12 cellular contexts compared by ENCODE assay signal in the genomic region with DNA sequence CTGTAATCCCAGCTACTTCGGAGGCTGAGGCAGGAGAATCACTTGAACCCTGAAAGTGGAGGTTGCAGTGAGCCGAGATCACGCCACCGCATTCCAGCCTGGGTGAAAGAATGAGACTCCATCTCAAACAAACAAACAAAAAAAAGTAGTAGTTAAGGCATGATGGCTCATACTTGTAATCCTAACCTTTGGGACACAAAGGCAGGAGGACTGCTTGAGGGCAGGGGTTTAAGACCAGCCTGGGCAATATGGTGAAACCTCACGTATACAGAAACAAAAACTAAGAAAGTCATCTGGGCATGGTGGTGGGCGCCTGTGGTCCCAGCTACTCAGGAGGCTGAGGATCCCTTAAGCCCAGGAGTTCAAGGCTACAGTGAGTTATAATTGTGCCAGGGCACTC. TPM values are rescaled to one million over a fixed set of nuclear protein-coding genes. Genes with fewer than 3 reads are reported as not detected.
DNase-seq lines count a peak whose midpoint lies in the region; ATAC-seq and TF ChIP-seq lines count a peak whose summit lies in the region.
"Had no signal": no experiment of that assay in that cellular context is flagged by ENCODE, and none has a peak within 500 bp of the region (broad histone marks: within the 10 kb centered on the region; RNA-seq: fewer than 3 reads in every experiment).

No MANE protein-coding gene starts in this region.

- TF ChIP-seq CTCF in DND-41 (IDR thresholded peaks at IDR 0.05; ENCODE audit: borderline replicate concordance, extremely low read depth, low read length, poor library complexity, severe bottlenecking) (no peak), coronary artery (IDR thresholded peaks at IDR 0.05) (no peak)

- H3K9ac ChIP-seq in DND-41 (ENCODE audit: low read depth, low read length) (peak overlapping the region; percentile 94), Karpas-422 (ENCODE audit: low read length) (peak overlapping the region; percentile 96)

- H3K9me3 ChIP-seq in DND-41 (ENCODE audit: insufficient read depth, low read length, severe bottlenecking) (no peaks in the 10 kb centered on the region), Karpas-422 (ENCODE audit: low read length) (no peaks in the 10 kb centered on the region)
- H3K9me3 ChIP-seq: esophagus muscularis mucosa, psoas muscle had no signal

- H3K27ac ChIP-seq in DND-41 (ENCODE audit: low read length) (peak overlapping the region; percentile 96), Karpas-422 (ENCODE audit: low read length) (peak overlapping the region; percentile 81), coronary artery (no peak overlapping the region)

- peaks cover 72% of the 10 kb centered on the region for H3K79me2 ChIP-seq in DND-41 (ENCODE audit: insufficient read depth, low read length)
- H3K79me2 ChIP-seq in Karpas-422 (ENCODE audit: low read length) = peaks cover 68% of the 10 kb centered on the region

- peaks cover 40% of the 10 kb centered on the region for H3K36me3 Mint-ChIP-seq in activated naive CD8-positive, alpha-beta T cell treated with anti-CD3 and anti-CD28 coated beads, Interleukin-2, amount 50 U/mL, for 24 hours (ENCODE audit: low read depth)
- peaks cover 13% of the 10 kb centered on the region for H3K36me3 Mint-ChIP-seq in natural killer cell treated with Interleukin-12 subunit alpha and Interleukin-12 subunit beta and Interleukin-15 and Interleukin-18, amount 100 ng/mL, for 72 hours

- H3K36me3 ChIP-seq in DND-41 (ENCODE audit: insufficient read depth, low read length) (peaks cover 59% of the 10 kb centered on the region), Karpas-422 (ENCODE audit: insufficient read depth, low read length) (peaks cover 25% of the 10 kb centered on the region)

- H4K20me1 ChIP-seq in DND-41 (ENCODE audit: insufficient read depth, low read length) (peaks cover 53% of the 10 kb centered on the region), Karpas-422 (ENCODE audit: insufficient read depth, low read depth, low read length) (peaks cover 41% of the 10 kb centered on the region)

- peaks cover 55% of the 10 kb centered on the region for H3K4me1 Mint-ChIP-seq in activated naive CD8-positive, alpha-beta T cell treated with anti-CD3 and anti-CD28 coated beads, Interleukin-2, amount 50 U/mL, for 24 hours
- peaks cover 35 to 39% of the 10 kb centered on the region in 2 donors for H3K4me1 Mint-ChIP-seq in natural killer cell treated with Interleukin-12 subunit alpha and Interleukin-12 subunit beta and Interleukin-15 and Interleukin-18, amount 100 ng/mL, for 72 hours (ENCODE audit: low read depth in 2 of 2)

- H3K27me3 ChIP-seq in DND-41 (ENCODE audit: insufficient read depth, low read length, poor library complexity) (no peaks in the 10 kb centered on the region), Karpas-422 (ENCODE audit: low read length) (no peaks in the 10 kb centered on the region)
- H3K27me3 ChIP-seq: esophagus muscularis mucosa had no signal

- H3K4me2 ChIP-seq in DND-41 (ENCODE audit: insufficient read depth, low read length) (peak overlapping the region; percentile 86), Karpas-422 (ENCODE audit: low read depth, low read length, poor library complexity, severe bottlenecking) (peak overlapping the region; percentile 98)

- no peak overlapping the region for H2AFZ ChIP-seq in DND-41 (ENCODE audit: low read depth, low read length)
- no peak overlapping the region for H2AFZ ChIP-seq in Karpas-422 (ENCODE audit: low read length)

- peak overlapping the region; percentile 97 for H3K27ac Mint-ChIP-seq in activated naive CD8-positive, alpha-beta T cell treated with anti-CD3 and anti-CD28 coated beads, Interleukin-2, amount 50 U/mL, for 24 hours
- H3K27ac Mint-ChIP-seq in natural killer cell treated with Interleukin-12 subunit alpha and Interleukin-12 subunit beta and Interleukin-15 and Interleukin-18, amount 100 ng/mL, for 72 hours = peak overlapping the region; percentile 73 to 89

- H3K4me3 ChIP-seq in DND-41 (ENCODE audit: low read depth in 1 of 2, low read length in 2 of 2) (peak overlapping the region; percentile 77 to 83; a peak in 3 of 4 replicates), Karpas-422 (ENCODE audit: low read length) (peak overlapping the region; percentile 97), coronary artery (no peak overlapping the region)

- H3K9me2 ChIP-seq in Karpas-422 (replicated peaks; ENCODE audit: insufficient read depth, low read length) = no peaks in the 10 kb centered on the region

- H3K4me1 ChIP-seq in DND-41 (ENCODE audit: insufficient read depth, low read length) (peaks cover 39% of the 10 kb centered on the region), Karpas-422 (ENCODE audit: low read length) (peaks cover 39% of the 10 kb centered on the region)

- H3K27me3 Mint-ChIP-seq in activated naive CD8-positive, alpha-beta T cell treated with anti-CD3 and anti-CD28 coated beads, Interleukin-2, amount 50 U/mL, for 24 hours = peaks cover 2% of the 10 kb centered on the region
- no peaks in the 10 kb centered on the region for H3K27me3 Mint-ChIP-seq in natural killer cell treated with Interleukin-12 subunit alpha and Interleukin-12 subunit beta and Interleukin-15 and Interleukin-18, amount 100 ng/mL, for 72 hours

- peak overlapping the region; percentile 96 for H3K4me3 Mint-ChIP-seq in activated naive CD8-positive, alpha-beta T cell treated with anti-CD3 and anti-CD28 coated beads, Interleukin-2, amount 50 U/mL, for 24 hours
- peak overlapping the region; percentile 95 for H3K4me3 Mint-ChIP-seq in natural killer cell treated with Interleukin-12 subunit alpha and Interleukin-12 subunit beta and Interleukin-15 and Interleukin-18, amount 100 ng/mL, for 72 hours

- no peak for ATAC-seq in DND-41 (ENCODE audit: insufficient read depth, low read depth)
- ATAC-seq in activated naive CD8-positive, alpha-beta T cell treated with anti-CD3 and anti-CD28 coated beads, Interleukin-2, amount 50 U/mL, for 24 hours = no peak
- ATAC-seq in natural killer cell treated with Interleukin-12 subunit alpha and Interleukin-12 subunit beta and Interleukin-15 and Interleukin-18, amount 100 ng/mL, for 72 hours = no peak
- ATAC-seq in HG03095 (IDR thresholded peaks at IDR 0.05; ENCODE audit: unreplicated experiment) = no peak
- ATAC-seq: psoas muscle had no signal

- H3K9me3 Mint-ChIP-seq in activated naive CD8-positive, alpha-beta T cell treated with anti-CD3 and anti-CD28 coated beads, Interleukin-2, amount 50 U/mL, for 24 hours = no peaks in the 10 kb centered on the region
- H3K9me3 Mint-ChIP-seq in natural killer cell treated with Interleukin-12 subunit alpha and Interleukin-12 subunit beta and Interleukin-15 and Interleukin-18, amount 100 ng/mL, for 72 hours = no peaks in the 10 kb centered on the region

- DNase-seq in DND-41 (no peak), Karpas-422 (no peak), SHP77 (lab: John Stamatoyannopoulos, UW) (no peak), GM03348 (ENCODE audit: low spot score) (no peak), coronary artery (ENCODE audit: low spot score) (no peak)
- no peak for DNase-seq in activated naive CD8-positive, alpha-beta T cell treated with anti-CD3 and anti-CD28 coated beads, Interleukin-2, amount 50 U/mL, for 24 hours
- DNase-seq in natural killer cell treated with Interleukin-12 subunit alpha and Interleukin-12 subunit beta and Interleukin-15 and Interleukin-18, amount 100 ng/mL, for 72 hours (ENCODE audit: low spot score) = no peak
- DNase-seq: amygdala, Kasumi-1, psoas muscle had no signal

RNA-seq across cellular contexts. Expression of a gene that starts 1.8 kb away (rescaled TPM):
- total RNA-seq in Karpas-422 (2014; rRNA removed; shearing (Covaris generic); ENCODE audit: low replicate concordance) = 94.9 and 145 TPM in 2 replicates
- 100 to 1,000 TPM; 322 to 576 TPM for total RNA-seq in natural killer cell treated with Interleukin-12 subunit alpha and Interleukin-12 subunit beta and Interleukin-15 and Interleukin-18, amount 100 ng/mL, for 72 hours

RNA-seq across cellular contexts. Expression of a gene that starts 38.2 kb away (rescaled TPM):
- 65.1 and 67.6 TPM in 2 replicates for total RNA-seq in Karpas-422 (2014; rRNA removed; shearing (Covaris generic); ENCODE audit: low replicate concordance)
- 1 to 10 TPM; 6.2 to 6.5 TPM for total RNA-seq in natural killer cell treated with Interleukin-12 subunit alpha and Interleukin-12 subunit beta and Interleukin-15 and Interleukin-18, amount 100 ng/mL, for 72 hours

RNA-seq across cellular contexts. Expression of a gene that starts 59.1 kb away (rescaled TPM):
- 78.6 and 136 TPM in 2 replicates for total RNA-seq in Karpas-422 (2014; rRNA removed; shearing (Covaris generic); ENCODE audit: low replicate concordance)
- total RNA-seq in natural killer cell treated with Interleukin-12 subunit alpha and Interleukin-12 subunit beta and Interleukin-15 and Interleukin-18, amount 100 ng/mL, for 72 hours = 100 to 1,000 TPM in 1 of 2 donors, 10 to 100 TPM in 1; 79.1 to 140 TPM

Comparison
In these comparisons a context has a peak if more than half of its experiments do, and no peak if none do; other contexts are left out.
1. H3K27ac ChIP-seq: peak in DND-41 (single experiment) and Karpas-422 (single experiment); none in coronary artery (0 of 2).